In genomic region chr5:163401271-163401670, GRCh38 we compare ENCODE assay signal across 16 cellular contexts. TPM values are rescaled to one million over a fixed set of nuclear protein-coding genes. Genes with fewer than 3 reads are reported as not detected.
DNase-seq lines count a peak whose midpoint lies in the region; ATAC-seq and TF ChIP-seq lines count a peak whose summit lies in the region.
"Had no signal": no experiment of that assay in that cellular context is flagged by ENCODE, and none has a peak within 500 bp of the region (broad histone marks: within the 10 kb centered on the region; RNA-seq: fewer than 3 reads in every experiment).

No MANE protein-coding gene starts in this region.

- TF ChIP-seq CTCF in neural cell (IDR thresholded peaks at IDR 0.05; ENCODE audit: poor library complexity, severe bottlenecking) (no peak), HFFc6 (IDR thresholded peaks at IDR 0.05) (no peak), psoas muscle (IDR thresholded peaks at IDR 0.05) (no peak)

- H3K36me3 ChIP-seq in neural cell (ENCODE audit: insufficient read depth, low read length) = no peaks in the 10 kb centered on the region
- no peaks in the 10 kb centered on the region for H3K36me3 ChIP-seq in psoas muscle (ENCODE audit: insufficient read depth in 1 of 2, low read depth in 1 of 2)
- H3K36me3 ChIP-seq: SJSA1 had no signal

- no peaks in the 10 kb centered on the region for H3K79me2 ChIP-seq in neural cell (replicated peaks; ENCODE audit: insufficient read depth, low read length)

- H3K9me3 Mint-ChIP-seq in activated CD8-positive, alpha-beta T cell treated with anti-CD3 and anti-CD28 coated beads, Interleukin-2, amount 10 ng/mL, durations not matched to agents 7 days and 5 days (ENCODE audit: insufficient read depth) = no peaks in the 10 kb centered on the region
- no peaks in the 10 kb centered on the region for H3K9me3 Mint-ChIP-seq in HFFc6

- H3K36me3 Mint-ChIP-seq in activated CD8-positive, alpha-beta T cell treated with anti-CD3 and anti-CD28 coated beads, Interleukin-2, amount 10 ng/mL, durations not matched to agents 7 days and 5 days (ENCODE audit: low read depth) = no peaks in the 10 kb centered on the region
- no peaks in the 10 kb centered on the region for H3K36me3 Mint-ChIP-seq in HFFc6 (ENCODE audit: low read depth)

- no peaks in the 10 kb centered on the region for H4K20me1 ChIP-seq in neural cell (ENCODE audit: insufficient read depth)

- DNase-seq in Caki2 (ENCODE audit: low read depth) (peak; percentile 49), GDM1 (lab: John Stamatoyannopoulos, UW) (peak; percentile 6), RPMI7951 (ENCODE audit: low read depth) (peak; percentile 15), HFFc6 (no peak), psoas muscle (no peak)
- DNase-seq in activated CD8-positive, alpha-beta T cell treated with anti-CD3 and anti-CD28 coated beads, Interleukin-2, amount 10 ng/mL, durations not matched to agents 7 days and 5 days = no peak
- DNase-seq: C1 segment of cervical spinal cord, MM.1S, NCI-H1105, NCI-H2081 treated with DMSO at 0.1 percent for 48 hours, NCI-H446 treated with DMSO at 0.1 percent for 48 hours, NCI-H774, PC-9, T-helper 17 cell had no signal

- H3K9me3 ChIP-seq in neural cell (ENCODE audit: low read length) (no peaks in the 10 kb centered on the region), psoas muscle (no peaks in the 10 kb centered on the region)
- H3K9me3 ChIP-seq: SJSA1 had no signal

- H2AFZ ChIP-seq in neural cell (ENCODE audit: low read depth, low read length) = no peak overlapping the region
- H2AFZ ChIP-seq: PC-9 had no signal

- CTCF ChIA-PET in activated CD8-positive, alpha-beta T cell treated with anti-CD3 and anti-CD28 coated beads, Interleukin-2, amount 10 ng/mL, durations not matched to agents 7 days and 5 days (lab: Charles Lee) = no interaction called here

- H3K27me3 Mint-ChIP-seq in activated CD8-positive, alpha-beta T cell treated with anti-CD3 and anti-CD28 coated beads, Interleukin-2, amount 10 ng/mL, durations not matched to agents 7 days and 5 days (ENCODE audit: low read depth) = peaks cover 14% of the 10 kb centered on the region
- H3K27me3 Mint-ChIP-seq in HFFc6 (ENCODE audit: insufficient read depth) = peaks cover 4% of the 10 kb centered on the region; the same call in 1 of the 2 replicates

- TF ChIP-seq EP300 in neural cell (conservative IDR thresholded peaks at IDR 0.05; ENCODE audit: poor library complexity, severe bottlenecking) = no peak

- no peak overlapping the region for H3K4me2 ChIP-seq in neural cell (ENCODE audit: low read length)
- H3K4me2 ChIP-seq: PC-9 had no signal

- TF ChIP-seq RAD21 in neural cell (conservative IDR thresholded peaks at IDR 0.05) = no peak

- 61 to 66% (median 64%) methylated on average over 4 of the region's 4 CpGs for WGBS in psoas muscle, 3 donors

- no peaks in the 10 kb centered on the region for H3F3A ChIP-seq in neural cell (ENCODE audit: insufficient read depth, low read length, poor library complexity, severe bottlenecking)

- H3K27ac ChIP-seq in neural cell (ENCODE audit: low read length) (peak overlapping the region; percentile 38), psoas muscle (no peak overlapping the region)
- H3K27ac ChIP-seq: PC-9, SJSA1 had no signal

- H3K4me3 ChIP-seq in neural cell (ENCODE audit: low read length) (no peak overlapping the region), psoas muscle (no peak overlapping the region)
- H3K4me3 ChIP-seq: PC-9, SJSA1 had no signal

- H3K9ac ChIP-seq in neural cell (ENCODE audit: low read length) = no peak overlapping the region

- no peaks in the 10 kb centered on the region for H3K9me2 ChIP-seq in neural cell (ENCODE audit: insufficient read depth, low read length)

- no peak overlapping the region for H3K4me3 Mint-ChIP-seq in activated CD8-positive, alpha-beta T cell treated with anti-CD3 and anti-CD28 coated beads, Interleukin-2, amount 10 ng/mL, durations not matched to agents 7 days and 5 days
- no peak overlapping the region for H3K4me3 Mint-ChIP-seq in HFFc6
- H3K4me3 Mint-ChIP-seq: T-helper 17 cell had no signal

- in situ Hi-C loops in Caki2 (cut with HindIII; ENCODE audit: low pct_unique_long_range_greater_than_20kb, low sequenced_read_pairs) = no loop called here

- POLR2A ChIA-PET in activated CD8-positive, alpha-beta T cell treated with anti-CD3 and anti-CD28 coated beads, Interleukin-2, amount 10 ng/mL, durations not matched to agents 7 days and 5 days (lab: Charles Lee) = interaction anchor here (0.6 kb wide), 2 partner anchors 28 to 104 kb away, joined by 3 read pairs; partner anchors contain the start of gene MAT2B

- H3K27me3 ChIP-seq in neural cell (ENCODE audit: insufficient read depth, low read depth, low read length) = no peaks in the 10 kb centered on the region
- H3K27me3 ChIP-seq in psoas muscle (ENCODE audit: insufficient read depth in 3 of 3, low read length in 2 of 3) = no peaks in the 10 kb centered on the region
- H3K27me3 ChIP-seq: SJSA1 had no signal

- no peak overlapping the region for H3K27ac Mint-ChIP-seq in activated CD8-positive, alpha-beta T cell treated with anti-CD3 and anti-CD28 coated beads, Interleukin-2, amount 10 ng/mL, durations not matched to agents 7 days and 5 days
- no peak overlapping the region for H3K27ac Mint-ChIP-seq in HFFc6
- H3K27ac Mint-ChIP-seq: T-helper 17 cell had no signal

- intact Hi-C loops in psoas muscle (cut with DNase I) = no loop called here

- no peaks in the 10 kb centered on the region for H3K4me1 Mint-ChIP-seq in activated CD8-positive, alpha-beta T cell treated with anti-CD3 and anti-CD28 coated beads, Interleukin-2, amount 10 ng/mL, durations not matched to agents 7 days and 5 days (ENCODE audit: low read depth)
- H3K4me1 Mint-ChIP-seq in HFFc6 (ENCODE audit: low read depth) = peaks cover 4% of the 10 kb centered on the region; the same call in 1 of the 2 replicates
- H3K4me1 Mint-ChIP-seq: T-helper 17 cell had no signal

- H3K4me1 ChIP-seq in psoas muscle = no peaks in the 10 kb centered on the region
- H3K4me1 ChIP-seq: SJSA1 had no signal

- no peak for ATAC-seq in activated CD8-positive, alpha-beta T cell treated with anti-CD3 and anti-CD28 coated beads, Interleukin-2, amount 10 ng/mL, durations not matched to agents 7 days and 5 days
- no peak for ATAC-seq in psoas muscle
- ATAC-seq: T-helper 17 cell had no signal

TF ChIP-seq in neural cell, 6 proteins besides CTCF, POLR2A, EP300 and RAD21 (continues in another document):
- no peak for TF ChIP-seq TAF1 (IDR thresholded peaks at IDR 0.05; ENCODE audit: low read depth)
- TF ChIP-seq EZH2 (IDR thresholded peaks at IDR 0.05; ENCODE audit: borderline replicate concordance, insufficient read depth, low read length, poor library complexity, severe bottlenecking) = no peak
- no peak for TF ChIP-seq POLR2AphosphoS5 (IDR thresholded peaks at IDR 0.05)

RNA-seq across cellular contexts. Expression of gene CCNG1, which starts 36.1 kb away (rescaled TPM):
- 273 and 288 TPM in 2 replicates for total RNA-seq in Caki2 (2014; rRNA removed; shearing (Covaris generic); ENCODE audit: low replicate concordance)
- 190 and 272 TPM in 2 replicates for total RNA-seq in RPMI7951 (2014; rRNA removed; shearing (Covaris generic))
- polyA plus RNA-seq in neural cell (106 and 115 TPM in 2 replicates), psoas muscle (100 to 1,000 TPM in 2 of 3 donors, 10 to 100 TPM in 1; 74.0 to 145 (median 132) TPM)
- 165 and 182 TPM in 2 replicates for polyA minus RNA-seq in neural cell
- 100 to 1,000 TPM; 129 to 143 TPM for total RNA-seq in activated CD8-positive, alpha-beta T cell treated with anti-CD3 and anti-CD28 coated beads, Interleukin-2, amount 10 ng/mL, durations not matched to agents 7 days and 5 days
- total RNA-seq in HFFc6 (2021; fragmentation: NEBNext Ultra II Directional; extraction: Animal tissue kit (Norgen Biotek cat#: 25700)) = 100 to 1,000 TPM; 139 to 217 (median 180) TPM
- total RNA-seq in psoas muscle = 100 to 1,000 TPM in 3 of 4 donors, 10 to 100 TPM in 1; 91.2 to 120 (median 109) TPM

RNA-seq across cellular contexts. Expression of gene NUDCD2, which starts 58.6 kb away (rescaled TPM):
- total RNA-seq in Caki2 (2014; rRNA removed; shearing (Covaris generic); ENCODE audit: low replicate concordance) = 17.4 and 21.5 TPM in 2 replicates
- 7.3 and 10.4 TPM in 2 replicates for total RNA-seq in RPMI7951 (2014; rRNA removed; shearing (Covaris generic))
- polyA plus RNA-seq in neural cell (17.7 and 28.2 TPM in 2 replicates), psoas muscle (10 to 100 TPM in 1 of 3 donors, 1 to 10 TPM in 2; 3.8 to 18.3 (median 5.4) TPM)
- polyA minus RNA-seq in neural cell = 16.6 and 21.8 TPM in 2 replicates
- total RNA-seq in activated CD8-positive, alpha-beta T cell treated with anti-CD3 and anti-CD28 coated beads, Interleukin-2, amount 10 ng/mL, durations not matched to agents 7 days and 5 days = 10 to 100 TPM; 37.3 to 43.4 TPM
- total RNA-seq in HFFc6 (2021; fragmentation: NEBNext Ultra II Directional; extraction: Animal tissue kit (Norgen Biotek cat#: 25700)) = 10 to 100 TPM; 15.9 to 22.4 (median 18.4) TPM
- 10 to 100 TPM; 13.6 to 26.3 (median 16.7) TPM for total RNA-seq in psoas muscle

RNA-seq across cellular contexts. Expression of gene HMMR, which starts 59.2 kb away (rescaled TPM):
- 68.7 and 74.1 TPM in 2 replicates for total RNA-seq in Caki2 (2014; rRNA removed; shearing (Covaris generic); ENCODE audit: low replicate concordance)
- total RNA-seq in RPMI7951 (2014; rRNA removed; shearing (Covaris generic)) = 70.5 and 79.3 TPM in 2 replicates
- polyA plus RNA-seq in neural cell (2.6 and 3.5 TPM in 2 replicates), psoas muscle (under 1 TPM; 0.23 to 0.93 (median 0.45) TPM)
- 1.7 and 2.8 TPM in 2 replicates for polyA minus RNA-seq in neural cell
- 10 to 100 TPM; 85.8 to 87.7 TPM for total RNA-seq in activated CD8-positive, alpha-beta T cell treated with anti-CD3 and anti-CD28 coated beads, Interleukin-2, amount 10 ng/mL, durations not matched to agents 7 days and 5 days
- 10 to 100 TPM; 16.2 to 37.0 (median 32.5) TPM for total RNA-seq in HFFc6 (2021; fragmentation: NEBNext Ultra II Directional; extraction: Animal tissue kit (Norgen Biotek cat#: 25700))
- 1 to 10 TPM in 1 of 4 donors, under 1 TPM in 3; 0.14 to 1.4 (median 0.65) TPM for total RNA-seq in psoas muscle

Comparison
In these comparisons a context has a peak if more than half of its experiments do, and no peak if none do; other contexts are left out.
1. DNase-seq: peak in Caki2 (single experiment), GDM1 (single experiment) and RPMI7951 (single experiment); none in activated CD8-positive, alpha-beta T cell treated with anti-CD3 and anti-CD28 coated beads, Interleukin-2, amount 10 ng/mL, durations not matched to agents 7 days and 5 days (single experiment), HFFc6 (single experiment) and psoas muscle (0 of 2).
2. RNA of gene HMMR, which starts 59.2 kb away (total RNA-seq): 85.8 to 87.7 TPM in activated CD8-positive, alpha-beta T cell treated with anti-CD3 and anti-CD28 coated beads, Interleukin-2, amount 10 ng/mL, durations not matched to agents 7 days and 5 days, 70.5 to 79.3 TPM in RPMI7951, 68.7 to 74.1 TPM in Caki2 and 16.2 to 37.0 TPM in HFFc6; 0.14 to 1.4 TPM in psoas muscle; every median in the first group is over 4 times any median in the second.